In the genomic region with DNA sequence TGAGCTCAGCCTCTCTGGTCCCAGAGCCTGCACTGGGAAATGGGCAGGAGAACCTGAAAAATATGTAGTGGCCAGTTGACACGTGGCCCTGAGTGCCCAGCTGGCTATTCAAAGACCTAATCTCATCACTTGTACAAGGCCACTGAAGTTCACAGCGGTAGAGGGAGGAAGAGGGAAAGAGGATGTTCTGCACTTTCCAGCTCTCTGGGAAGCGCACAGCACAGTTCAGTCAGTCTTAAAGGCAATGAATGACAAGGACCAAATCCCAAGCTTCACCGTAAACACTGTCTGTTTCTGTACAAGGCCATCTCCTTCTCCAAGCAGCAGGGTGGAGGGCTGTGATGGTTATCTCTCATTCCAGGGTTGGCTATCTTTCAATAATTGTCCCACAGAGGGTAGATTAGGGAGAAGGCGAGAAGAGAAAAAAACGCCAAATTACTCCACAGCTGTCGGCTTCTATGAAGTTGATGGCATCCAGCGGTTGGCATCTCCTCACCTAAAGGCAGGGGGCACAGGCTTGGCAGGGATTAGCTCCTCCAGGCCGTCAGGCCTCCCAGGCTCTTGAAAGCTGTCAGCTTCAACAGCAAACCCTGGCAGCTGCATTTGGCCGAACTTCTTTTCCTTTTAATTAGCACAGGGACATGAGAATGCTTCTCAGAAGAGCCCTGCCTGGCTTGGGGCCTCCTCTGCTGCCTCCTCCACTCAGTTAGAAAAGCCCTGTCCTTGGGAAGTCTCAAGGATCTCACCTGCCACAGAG, we compare ENCODE assay signal across 17 cellular contexts. TPM values are rescaled to one million over a fixed set of nuclear protein-coding genes. Genes with fewer than 3 reads are reported as not detected.
A peak's percentile ranks its signal among the peaks of the same experiment; 100 is the strongest.
DNase-seq lines count a peak whose midpoint lies in the region; ATAC-seq and TF ChIP-seq lines count a peak whose summit lies in the region.
"Had no signal": no experiment of that assay in that cellular context is flagged by ENCODE, and none has a peak within 500 bp of the region (broad histone marks: within the 10 kb centered on the region; RNA-seq: fewer than 3 reads in every experiment).

No MANE protein-coding gene starts in this region.

- no peaks in the 10 kb centered on the region for H3K9me3 ChIP-seq in left ventricle myocardium inferior (replicated peaks)
- H3K9me3 ChIP-seq: A549 had no signal

- H3K27ac ChIP-seq in left ventricle myocardium inferior (replicated peaks) = peak overlapping the region; percentile 71
- peak overlapping the region; percentile 4 for H3K27ac ChIP-seq in substantia nigra (ENCODE audit: low read depth, low read length, poor library complexity, severe bottlenecking)
- H3K27ac ChIP-seq: A549, KMS-11, PC-9 had no signal

- peak overlapping the region; percentile 30 for H3K27ac Mint-ChIP-seq in activated naive CD4-positive, alpha-beta T cell treated with anti-CD3 and anti-CD28 coated beads, Interleukin-2, amount 50 U/mL, for 24 hours
- H3K27ac Mint-ChIP-seq in activated naive CD4-positive, alpha-beta T cell treated with anti-CD3 and anti-CD28 coated beads for 36 hours = no peak overlapping the region

- H3K9me3 Mint-ChIP-seq in activated naive CD4-positive, alpha-beta T cell treated with anti-CD3 and anti-CD28 coated beads, Interleukin-2, amount 50 U/mL, for 24 hours = no peaks in the 10 kb centered on the region
- H3K9me3 Mint-ChIP-seq in activated naive CD4-positive, alpha-beta T cell treated with anti-CD3 and anti-CD28 coated beads for 36 hours = no peaks in the 10 kb centered on the region

- intact Hi-C loops in activated naive CD4-positive, alpha-beta T cell treated with anti-CD3 and anti-CD28 coated beads for 36 hours (cut with micrococcal nuclease) = no loop called here
- intact Hi-C loops in left ventricle myocardium inferior (cut with micrococcal nuclease) = no loop called here

- H3K4me3 ChIP-seq in left ventricle myocardium inferior = no peak overlapping the region
- H3K4me3 ChIP-seq: A549, PC-9 had no signal

- no peak overlapping the region for H3K4me3 Mint-ChIP-seq in activated naive CD4-positive, alpha-beta T cell treated with anti-CD3 and anti-CD28 coated beads, Interleukin-2, amount 50 U/mL, for 24 hours
- no peak overlapping the region for H3K4me3 Mint-ChIP-seq in activated naive CD4-positive, alpha-beta T cell treated with anti-CD3 and anti-CD28 coated beads for 36 hours

- H3K36me3 Mint-ChIP-seq in activated naive CD4-positive, alpha-beta T cell treated with anti-CD3 and anti-CD28 coated beads, Interleukin-2, amount 50 U/mL, for 24 hours = peaks cover 23% of the 10 kb centered on the region
- H3K36me3 Mint-ChIP-seq in activated naive CD4-positive, alpha-beta T cell treated with anti-CD3 and anti-CD28 coated beads for 36 hours (ENCODE audit: low read depth) = peaks cover 7% of the 10 kb centered on the region

- no peak for TF ChIP-seq CTCF in left ventricle myocardium inferior (IDR thresholded peaks at IDR 0.05; ENCODE audit: borderline replicate concordance)

- peaks cover 86% of the 10 kb centered on the region for H3K4me1 Mint-ChIP-seq in activated naive CD4-positive, alpha-beta T cell treated with anti-CD3 and anti-CD28 coated beads, Interleukin-2, amount 50 U/mL, for 24 hours
- H3K4me1 Mint-ChIP-seq in activated naive CD4-positive, alpha-beta T cell treated with anti-CD3 and anti-CD28 coated beads for 36 hours (ENCODE audit: low read depth) = peaks cover 67% of the 10 kb centered on the region

- ATAC-seq in GM18861 (IDR thresholded peaks at IDR 0.05; ENCODE audit: unreplicated experiment) = no peak

- H3K27me3 Mint-ChIP-seq in activated naive CD4-positive, alpha-beta T cell treated with anti-CD3 and anti-CD28 coated beads, Interleukin-2, amount 50 U/mL, for 24 hours = no peaks in the 10 kb centered on the region
- H3K27me3 Mint-ChIP-seq in activated naive CD4-positive, alpha-beta T cell treated with anti-CD3 and anti-CD28 coated beads for 36 hours (ENCODE audit: low read depth) = no peaks in the 10 kb centered on the region

- no peak for DNase-seq in activated naive CD4-positive, alpha-beta T cell treated with anti-CD3 and anti-CD28 coated beads for 36 hours
- DNase-seq in cerebellar cortex (ENCODE audit: low spot score) (peak; percentile 18), left ventricle myocardium inferior (peak; percentile 40), substantia nigra (lab: John Stamatoyannopoulos, UW) (peak in 10 of 49 donors; percentile 11 to 30 (median 24)), NCI-H82 (lab: John Stamatoyannopoulos, UW) (no peak), NCI-H1436 (lab: John Stamatoyannopoulos, UW) (no peak)
- DNase-seq: DMS 273 treated with DMSO at 0.1 percent for 48 hours, HCEC 1CT, NCI-H1092, NCI-H2081 treated with DMSO at 0.1 percent for 48 hours, NCI-H510A, NCI-H774, PC-9 had no signal

- peaks cover 84% of the 10 kb centered on the region for H3K4me1 ChIP-seq in left ventricle myocardium inferior

- H3K27me3 ChIP-seq in left ventricle myocardium inferior (ENCODE audit: low read depth) = no peaks in the 10 kb centered on the region

- CTCF ChIA-PET in activated naive CD4-positive, alpha-beta T cell treated with anti-CD3 and anti-CD28 coated beads for 36 hours (lab: Charles Lee) = no interaction called here

- H3K36me3 ChIP-seq in left ventricle myocardium inferior = no peaks in the 10 kb centered on the region

RNA-seq across cellular contexts. Expression of gene SFMBT2, which starts 10.6 kb away (rescaled TPM):
- 10 to 100 TPM; 20.0 to 21.5 TPM for total RNA-seq in activated naive CD4-positive, alpha-beta T cell treated with anti-CD3 and anti-CD28 coated beads for 36 hours
- total RNA-seq in left ventricle myocardium inferior = 11.0 TPM

Comparison
In these comparisons a context has a peak if more than half of its experiments do, and no peak if none do; other contexts are left out.
1. DNase-seq: peak in cerebellar cortex (single experiment) and left ventricle myocardium inferior (single experiment); none in activated naive CD4-positive, alpha-beta T cell treated with anti-CD3 and anti-CD28 coated beads for 36 hours (single experiment), NCI-H82 (single experiment) and NCI-H1436 (single experiment).